26 cellular contexts compared by ENCODE assay signal in the genomic region with DNA sequence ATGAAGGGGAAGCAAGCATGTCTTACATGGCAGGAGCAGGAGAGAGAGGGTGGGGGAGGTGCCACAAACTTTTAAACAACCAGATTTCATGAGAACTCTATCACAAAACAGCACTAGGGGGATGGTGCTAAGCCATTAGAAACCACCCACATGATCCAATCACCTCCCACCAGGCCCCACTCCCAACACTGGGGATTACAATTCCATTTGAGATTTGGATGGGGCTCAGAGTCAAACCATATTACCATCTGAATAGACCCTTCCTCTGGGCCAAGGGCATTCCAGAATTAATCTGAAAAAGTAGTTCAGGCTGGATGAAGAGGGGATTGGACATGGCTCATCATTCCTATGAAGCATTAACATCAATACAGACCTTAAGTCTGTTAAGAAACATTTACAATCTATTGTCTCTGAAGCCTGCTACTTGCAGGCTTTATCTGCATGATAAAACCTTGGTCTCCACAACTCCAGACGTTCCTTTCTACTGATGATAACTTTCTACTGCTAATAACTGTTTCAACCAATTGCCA.
A peak's percentile ranks its signal among the peaks of the same experiment; 100 is the strongest.
DNase-seq lines count a peak whose midpoint lies in the region; ATAC-seq and TF ChIP-seq lines count a peak whose summit lies in the region.
"Had no signal": no experiment of that assay in that cellular context is flagged by ENCODE, and none has a peak within 500 bp of the region (broad histone marks: within the 10 kb centered on the region; RNA-seq: fewer than 3 reads in every experiment).

No MANE protein-coding gene starts in this region.

- ATAC-seq in HG03571 (IDR thresholded peaks at IDR 0.05; ENCODE audit: unreplicated experiment), result no peak
- ATAC-seq: Panc1 had no signal

- no peak overlapping the region for H4K5ac ChIP-seq in mesendoderm (ENCODE audit: low read length)

- no peak overlapping the region for H3K23ac ChIP-seq in mesendoderm (ENCODE audit: low read length)

- no peaks in the 10 kb centered on the region for H3K36me3 ChIP-seq in esophagus muscularis mucosa
- H3K36me3 ChIP-seq in mesendoderm (ENCODE audit: control insufficient read depth, insufficient read depth, low read length), result no peaks in the 10 kb centered on the region
- no peaks in the 10 kb centered on the region for H3K36me3 ChIP-seq in ovary
- no peaks in the 10 kb centered on the region for H3K36me3 ChIP-seq in transverse colon
- H3K36me3 ChIP-seq: BE2C, MG63 had no signal

- intact Hi-C loops in esophagus muscularis mucosa (cut with DNase I) (no loop called here), ovary (cut with DNase I) (no loop called here), transverse colon (cut with DNase I; ENCODE audit: low total_unique reads) (no loop called here)

- in situ Hi-C loops in transverse colon (cut with MboI; ENCODE audit: low pct_ligation_motif_present in 1 of 4, low pct_unique_long_range_greater_than_20kb in 1 of 4, low sequenced_read_pairs in 3 of 4), result no loop called here

- H3K9ac ChIP-seq in mesendoderm (ENCODE audit: low read length), result no peak overlapping the region

- no peak overlapping the region for H3K4ac ChIP-seq in mesendoderm (ENCODE audit: low read depth, low read length)

- H3K4me1 ChIP-seq in esophagus muscularis mucosa, result no peaks in the 10 kb centered on the region
- peaks cover 10% of the 10 kb centered on the region for H3K4me1 ChIP-seq in mesendoderm (ENCODE audit: control insufficient read depth, low read depth, low read length)
- no peaks in the 10 kb centered on the region for H3K4me1 ChIP-seq in ovary (ENCODE audit: insufficient read depth)
- peaks cover 0 to 8% (median 4%) of the 10 kb centered on the region in 4 donors for H3K4me1 ChIP-seq in transverse colon
- H3K4me1 ChIP-seq: BE2C had no signal

- DNase-seq in NCI-H82 (lab: John Stamatoyannopoulos, UW) (peak; percentile 69), NCI-H82 treated with DMSO at 0.1 percent for 48 hours (lab: John Stamatoyannopoulos, UW; ENCODE audit: unreplicated experiment) (no peak), esophagus muscularis mucosa (ENCODE audit: extremely low spot score) (peak; percentile 50), mesendoderm (peak; percentile 40), ovary (no peak), NCI-H2107 (lab: John Stamatoyannopoulos, UW) (no peak), transverse colon (no peak)
- DNase-seq: BE2C; CD8-positive, alpha-beta memory T cell; DMS 273 treated with DMSO at 0.1 percent for 48 hours; DMS79; EL; GF-D8; GOT3; KBM-7; MG63; NCI-H1105 treated with DMSO at 0.1 percent for 48 hours; NCI-H146; NCI-H2029; NCI-H446 treated with DMSO at 0.1 percent for 48 hours; NCI-H526; SHP77 had no signal

- no peak overlapping the region for H3K56ac ChIP-seq in mesendoderm (ENCODE audit: low read length)

- TF ChIP-seq CTCF in esophagus muscularis mucosa (IDR thresholded peaks at IDR 0.05) (no peak), ovary (IDR thresholded peaks at IDR 0.05) (no peak), transverse colon (IDR thresholded peaks at IDR 0.05) (no peak)

- no peak for TF ChIP-seq EP300 in esophagus muscularis mucosa (IDR thresholded peaks at IDR 0.05)
- no peak for TF ChIP-seq EP300 in ovary (IDR thresholded peaks at IDR 0.05)
- TF ChIP-seq EP300 in transverse colon (IDR thresholded peaks at IDR 0.05; ENCODE audit: low read depth), result no peak

- no peak overlapping the region for H3K18ac ChIP-seq in mesendoderm (ENCODE audit: low read length)

- H3K79me1 ChIP-seq in mesendoderm (ENCODE audit: low read length), result no peaks in the 10 kb centered on the region

- H2BK120ac ChIP-seq in mesendoderm (ENCODE audit: low read depth, low read length), result no peak overlapping the region

- no peaks in the 10 kb centered on the region for H3K9me3 ChIP-seq in esophagus muscularis mucosa
- no peaks in the 10 kb centered on the region for H3K9me3 ChIP-seq in ovary
- no peaks in the 10 kb centered on the region for H3K9me3 ChIP-seq in transverse colon
- H3K9me3 ChIP-seq: BE2C, MG63 had no signal

- 65% methylated on average over 1 of the region's 1 CpG for WGBS in esophagus muscularis mucosa
- no CpG with 5 or more reads among the region's 1 CpG for WGBS in mesendoderm (ENCODE audit: extremely low coverage, insufficient coverage, low lambda C conversion rate)
- 33 to 53% (median 33%) methylated on average over 1 of the region's 1 CpG for WGBS in ovary, 3 donors
- WGBS in transverse colon (ENCODE audit: low coverage in 1 of 2), 2 donors, result 57% methylated on average over 1 of the region's 1 CpG

- TF ChIP-seq POLR2A in esophagus muscularis mucosa (IDR thresholded peaks at IDR 0.05; ENCODE audit: low read depth) (no peak), ovary (IDR thresholded peaks at IDR 0.05) (no peak), transverse colon (IDR thresholded peaks at IDR 0.05) (no peak)

- H3K27ac ChIP-seq in esophagus muscularis mucosa (replicated peaks in 1 of 4), result no peak overlapping the region
- H3K27ac ChIP-seq in mesendoderm (ENCODE audit: low read depth, low read length), result no peak overlapping the region
- no peak overlapping the region for H3K27ac ChIP-seq in ovary
- no peak overlapping the region for H3K27ac ChIP-seq in transverse colon
- H3K27ac ChIP-seq: 22Rv1, RWPE1 had no signal

- no peak overlapping the region for H3K4me2 ChIP-seq in mesendoderm (ENCODE audit: low read length)

- H2BK5ac ChIP-seq in mesendoderm (ENCODE audit: low read length), result no peak overlapping the region

- H4K8ac ChIP-seq in mesendoderm (ENCODE audit: low read depth, low read length), result no peak overlapping the region

- H3K4me3 ChIP-seq in esophagus muscularis mucosa (no peak overlapping the region), mesendoderm (ENCODE audit: low read length) (no peak overlapping the region), ovary (no peak overlapping the region), transverse colon (no peak overlapping the region)
- H3K4me3 ChIP-seq: MG63 had no signal

- no peak overlapping the region for H2BK15ac ChIP-seq in mesendoderm (replicated peaks; ENCODE audit: low read depth)

- H3K27me3 ChIP-seq in esophagus muscularis mucosa, result no peaks in the 10 kb centered on the region
- no peaks in the 10 kb centered on the region for H3K27me3 ChIP-seq in mesendoderm (ENCODE audit: insufficient read depth, low read length, poor library complexity)
- no peaks in the 10 kb centered on the region for H3K27me3 ChIP-seq in ovary
- H3K27me3 ChIP-seq in transverse colon, result no peaks in the 10 kb centered on the region
- H3K27me3 ChIP-seq: BE2C, MG63 had no signal

- H3K79me2 ChIP-seq in mesendoderm (ENCODE audit: control insufficient read depth, insufficient read depth, low read length), result no peaks in the 10 kb centered on the region

- no peak overlapping the region for H2AK5ac ChIP-seq in mesendoderm (ENCODE audit: low read length)

Comparison
In these comparisons a context has a peak if more than half of its experiments do, and no peak if none do; other contexts are left out.
1. DNase-seq: peak in NCI-H82 (single experiment), esophagus muscularis mucosa (single experiment) and mesendoderm (single experiment); none in NCI-H82 treated with DMSO at 0.1 percent for 48 hours (single experiment), ovary (0 of 5), NCI-H2107 (single experiment) and transverse colon (single experiment).